In the genomic region with DNA sequence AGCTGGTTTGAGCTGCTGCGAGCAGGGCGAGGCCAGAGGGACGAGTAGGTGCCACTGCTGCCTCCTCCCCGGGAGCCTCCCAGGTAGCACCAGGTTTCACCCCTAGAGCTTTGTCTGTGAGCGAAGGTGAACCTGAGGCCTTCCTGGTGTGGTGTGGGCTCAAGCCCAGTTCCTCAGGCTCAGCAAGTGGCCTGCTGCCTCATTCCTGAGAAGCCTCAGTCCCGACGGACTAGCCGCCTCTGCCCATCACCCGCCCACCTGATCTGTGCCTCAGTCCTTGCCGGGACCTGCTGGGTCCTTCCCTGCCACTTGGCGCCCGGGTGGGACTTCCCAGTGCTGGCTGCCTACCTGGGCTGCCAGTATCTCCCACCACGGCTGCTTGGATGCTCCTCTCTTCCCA, we compare ENCODE assay signal across 1 cellular context.
TF ChIP-seq lines count a peak whose summit lies in the region.

No MANE protein-coding gene starts in this region.

TF ChIP-seq in HepG2, 621 proteins besides CTCF, POLR2A, EP300 and RAD21:
- TF ChIP-seq FOXK2 (IDR thresholded peaks at IDR 0.05) (no peak), HIVEP1 (CRISPR knock-in tag; IDR thresholded peaks at IDR 0.05) (no peak), ZNF441 (CRISPR knock-in tag; IDR thresholded peaks at IDR 0.05; ENCODE audit: borderline replicate concordance) (no peak), NFYB (CRISPR knock-in tag; IDR thresholded peaks at IDR 0.05) (no peak), HNF4A (CRISPR knock-in tag; IDR thresholded peaks at IDR 0.05) (no peak), KAT7 (CRISPR knock-in tag; IDR thresholded peaks at IDR 0.05; ENCODE audit: borderline replicate concordance) (no peak), ZNF660 (CRISPR knock-in tag; IDR thresholded peaks at IDR 0.05; ENCODE audit: borderline replicate concordance, low read depth) (no peak), TBX3 (IDR thresholded peaks at IDR 0.05; ENCODE audit: borderline replicate concordance) (no peak), ZNF546 (CRISPR knock-in tag; conservative IDR thresholded peaks at IDR 0.05) (no peak)
- TF ChIP-seq, protein P1, sequence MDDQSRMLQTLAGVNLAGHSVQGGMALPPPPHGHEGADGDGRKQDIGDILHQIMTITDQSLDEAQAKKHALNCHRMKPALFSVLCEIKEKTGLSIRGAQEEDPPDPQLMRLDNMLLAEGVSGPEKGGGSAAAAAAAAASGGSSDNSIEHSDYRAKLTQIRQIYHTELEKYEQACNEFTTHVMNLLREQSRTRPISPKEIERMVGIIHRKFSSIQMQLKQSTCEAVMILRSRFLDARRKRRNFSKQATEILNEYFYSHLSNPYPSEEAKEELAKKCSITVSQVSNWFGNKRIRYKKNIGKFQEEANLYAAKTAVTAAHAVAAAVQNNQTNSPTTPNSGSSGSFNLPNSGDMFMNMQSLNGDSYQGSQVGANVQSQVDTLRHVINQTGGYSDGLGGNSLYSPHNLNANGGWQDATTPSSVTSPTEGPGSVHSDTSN (CRISPR knock-in tag; IDR thresholded peaks at IDR 0.05; ENCODE audit: borderline replicate concordance): no peak
- TF ChIP-seq, protein P2, sequence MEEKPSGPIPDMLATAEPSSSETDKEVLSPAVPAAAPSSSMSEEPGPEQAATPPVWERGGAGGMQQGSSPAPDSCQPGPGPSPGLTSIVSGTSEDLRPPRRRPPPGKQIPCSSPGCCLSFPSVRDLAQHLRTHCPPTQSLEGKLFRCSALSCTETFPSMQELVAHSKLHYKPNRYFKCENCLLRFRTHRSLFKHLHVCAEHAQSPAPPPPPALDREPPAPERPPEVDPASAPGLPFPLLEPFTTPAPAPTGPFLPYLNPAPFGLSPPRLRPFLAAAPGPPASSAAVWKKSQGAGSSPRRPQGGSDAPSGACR (CRISPR knock-in tag; IDR thresholded peaks at IDR 0.05): no peak
- TF ChIP-seq, protein P3, sequence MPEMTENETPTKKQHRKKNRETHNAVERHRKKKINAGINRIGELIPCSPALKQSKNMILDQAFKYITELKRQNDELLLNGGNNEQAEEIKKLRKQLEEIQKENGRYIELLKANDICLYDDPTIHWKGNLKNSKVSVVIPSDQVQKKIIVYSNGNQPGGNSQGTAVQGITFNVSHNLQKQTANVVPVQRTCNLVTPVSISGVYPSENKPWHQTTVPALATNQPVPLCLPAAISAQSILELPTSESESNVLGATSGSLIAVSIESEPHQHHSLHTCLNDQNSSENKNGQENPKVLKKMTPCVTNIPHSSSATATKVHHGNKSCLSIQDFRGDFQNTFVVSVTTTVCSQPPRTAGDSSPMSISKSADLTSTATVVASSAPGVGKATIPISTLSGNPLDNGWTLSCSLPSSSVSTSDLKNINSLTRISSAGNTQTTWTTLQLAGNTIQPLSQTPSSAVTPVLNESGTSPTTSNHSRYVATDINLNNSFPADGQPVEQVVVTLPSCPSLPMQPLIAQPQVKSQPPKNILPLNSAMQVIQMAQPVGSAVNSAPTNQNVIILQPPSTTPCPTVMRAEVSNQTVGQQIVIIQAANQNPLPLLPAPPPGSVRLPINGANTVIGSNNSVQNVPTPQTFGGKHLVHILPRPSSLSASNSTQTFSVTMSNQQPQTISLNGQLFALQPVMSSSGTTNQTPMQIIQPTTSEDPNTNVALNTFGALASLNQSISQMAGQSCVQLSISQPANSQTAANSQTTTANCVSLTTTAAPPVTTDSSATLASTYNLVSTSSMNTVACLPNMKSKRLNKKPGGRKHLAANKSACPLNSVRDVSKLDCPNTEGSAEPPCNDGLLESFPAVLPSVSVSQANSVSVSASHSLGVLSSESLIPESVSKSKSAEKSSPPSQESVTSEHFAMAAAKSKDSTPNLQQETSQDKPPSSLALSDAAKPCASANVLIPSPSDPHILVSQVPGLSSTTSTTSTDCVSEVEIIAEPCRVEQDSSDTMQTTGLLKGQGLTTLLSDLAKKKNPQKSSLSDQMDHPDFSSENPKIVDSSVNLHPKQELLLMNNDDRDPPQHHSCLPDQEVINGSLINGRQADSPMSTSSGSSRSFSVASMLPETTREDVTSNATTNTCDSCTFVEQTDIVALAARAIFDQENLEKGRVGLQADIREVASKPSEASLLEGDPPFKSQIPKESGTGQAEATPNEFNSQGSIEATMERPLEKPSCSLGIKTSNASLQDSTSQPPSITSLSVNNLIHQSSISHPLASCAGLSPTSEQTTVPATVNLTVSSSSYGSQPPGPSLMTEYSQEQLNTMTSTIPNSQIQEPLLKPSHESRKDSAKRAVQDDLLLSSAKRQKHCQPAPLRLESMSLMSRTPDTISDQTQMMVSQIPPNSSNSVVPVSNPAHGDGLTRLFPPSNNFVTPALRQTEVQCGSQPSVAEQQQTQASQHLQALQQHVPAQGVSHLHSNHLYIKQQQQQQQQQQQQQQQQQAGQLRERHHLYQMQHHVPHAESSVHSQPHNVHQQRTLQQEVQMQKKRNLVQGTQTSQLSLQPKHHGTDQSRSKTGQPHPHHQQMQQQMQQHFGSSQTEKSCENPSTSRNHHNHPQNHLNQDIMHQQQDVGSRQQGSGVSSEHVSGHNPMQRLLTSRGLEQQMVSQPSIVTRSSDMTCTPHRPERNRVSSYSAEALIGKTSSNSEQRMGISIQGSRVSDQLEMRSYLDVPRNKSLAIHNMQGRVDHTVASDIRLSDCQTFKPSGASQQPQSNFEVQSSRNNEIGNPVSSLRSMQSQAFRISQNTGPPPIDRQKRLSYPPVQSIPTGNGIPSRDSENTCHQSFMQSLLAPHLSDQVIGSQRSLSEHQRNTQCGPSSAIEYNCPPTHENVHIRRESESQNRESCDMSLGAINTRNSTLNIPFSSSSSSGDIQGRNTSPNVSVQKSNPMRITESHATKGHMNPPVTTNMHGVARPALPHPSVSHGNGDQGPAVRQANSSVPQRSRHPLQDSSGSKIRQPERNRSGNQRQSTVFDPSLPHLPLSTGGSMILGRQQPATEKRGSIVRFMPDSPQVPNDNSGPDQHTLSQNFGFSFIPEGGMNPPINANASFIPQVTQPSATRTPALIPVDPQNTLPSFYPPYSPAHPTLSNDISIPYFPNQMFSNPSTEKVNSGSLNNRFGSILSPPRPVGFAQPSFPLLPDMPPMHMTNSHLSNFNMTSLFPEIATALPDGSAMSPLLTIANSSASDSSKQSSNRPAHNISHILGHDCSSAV (CRISPR knock-in tag; IDR thresholded peaks at IDR 0.05; ENCODE audit: borderline replicate concordance): no peak
- TF ChIP-seq, protein P4, sequence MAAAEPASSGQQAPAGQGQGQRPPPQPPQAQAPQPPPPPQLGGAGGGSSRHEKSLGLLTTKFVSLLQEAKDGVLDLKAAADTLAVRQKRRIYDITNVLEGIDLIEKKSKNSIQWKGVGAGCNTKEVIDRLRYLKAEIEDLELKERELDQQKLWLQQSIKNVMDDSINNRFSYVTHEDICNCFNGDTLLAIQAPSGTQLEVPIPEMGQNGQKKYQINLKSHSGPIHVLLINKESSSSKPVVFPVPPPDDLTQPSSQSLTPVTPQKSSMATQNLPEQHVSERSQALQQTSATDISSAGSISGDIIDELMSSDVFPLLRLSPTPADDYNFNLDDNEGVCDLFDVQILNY (CRISPR knock-in tag; conservative IDR thresholded peaks at IDR 0.05): no peak
- TF ChIP-seq, protein P5, sequence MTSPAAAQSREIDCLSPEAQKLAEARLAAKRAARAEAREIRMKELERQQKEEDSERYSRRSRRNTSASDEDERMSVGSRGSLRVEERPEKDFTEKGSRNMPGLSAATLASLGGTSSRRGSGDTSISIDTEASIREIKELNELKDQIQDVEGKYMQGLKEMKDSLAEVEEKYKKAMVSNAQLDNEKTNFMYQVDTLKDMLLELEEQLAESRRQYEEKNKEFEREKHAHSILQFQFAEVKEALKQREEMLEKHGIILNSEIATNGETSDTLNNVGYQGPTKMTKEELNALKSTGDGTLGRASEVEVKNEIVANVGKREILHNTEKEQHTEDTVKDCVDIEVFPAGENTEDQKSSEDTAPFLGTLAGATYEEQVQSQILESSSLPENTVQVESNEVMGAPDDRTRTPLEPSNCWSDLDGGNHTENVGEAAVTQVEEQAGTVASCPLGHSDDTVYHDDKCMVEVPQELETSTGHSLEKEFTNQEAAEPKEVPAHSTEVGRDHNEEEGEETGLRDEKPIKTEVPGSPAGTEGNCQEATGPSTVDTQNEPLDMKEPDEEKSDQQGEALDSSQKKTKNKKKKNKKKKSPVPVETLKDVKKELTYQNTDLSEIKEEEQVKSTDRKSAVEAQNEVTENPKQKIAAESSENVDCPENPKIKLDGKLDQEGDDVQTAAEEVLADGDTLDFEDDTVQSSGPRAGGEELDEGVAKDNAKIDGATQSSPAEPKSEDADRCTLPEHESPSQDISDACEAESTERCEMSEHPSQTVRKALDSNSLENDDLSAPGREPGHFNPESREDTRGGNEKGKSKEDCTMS (CRISPR knock-in tag; conservative IDR thresholded peaks at IDR 0.05): no peak
- TF ChIP-seq, protein P6, sequence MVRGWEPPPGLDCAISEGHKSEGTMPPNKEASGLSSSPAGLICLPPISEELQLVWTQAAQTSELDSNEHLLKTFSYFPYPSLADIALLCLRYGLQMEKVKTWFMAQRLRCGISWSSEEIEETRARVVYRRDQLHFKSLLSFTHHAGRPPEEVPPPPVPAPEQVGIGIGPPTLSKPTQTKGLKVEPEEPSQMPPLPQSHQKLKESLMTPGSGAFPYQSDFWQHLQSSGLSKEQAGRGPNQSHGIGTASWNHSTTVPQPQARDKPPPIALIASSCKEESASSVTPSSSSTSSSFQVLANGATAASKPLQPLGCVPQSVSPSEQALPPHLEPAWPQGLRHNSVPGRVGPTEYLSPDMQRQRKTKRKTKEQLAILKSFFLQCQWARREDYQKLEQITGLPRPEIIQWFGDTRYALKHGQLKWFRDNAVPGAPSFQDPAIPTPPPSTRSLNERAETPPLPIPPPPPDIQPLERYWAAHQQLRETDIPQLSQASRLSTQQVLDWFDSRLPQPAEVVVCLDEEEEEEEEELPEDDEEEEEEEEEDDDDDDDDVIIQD (CRISPR knock-in tag; IDR thresholded peaks at IDR 0.05; ENCODE audit: low read depth): no peak
- TF ChIP-seq, protein P7, sequence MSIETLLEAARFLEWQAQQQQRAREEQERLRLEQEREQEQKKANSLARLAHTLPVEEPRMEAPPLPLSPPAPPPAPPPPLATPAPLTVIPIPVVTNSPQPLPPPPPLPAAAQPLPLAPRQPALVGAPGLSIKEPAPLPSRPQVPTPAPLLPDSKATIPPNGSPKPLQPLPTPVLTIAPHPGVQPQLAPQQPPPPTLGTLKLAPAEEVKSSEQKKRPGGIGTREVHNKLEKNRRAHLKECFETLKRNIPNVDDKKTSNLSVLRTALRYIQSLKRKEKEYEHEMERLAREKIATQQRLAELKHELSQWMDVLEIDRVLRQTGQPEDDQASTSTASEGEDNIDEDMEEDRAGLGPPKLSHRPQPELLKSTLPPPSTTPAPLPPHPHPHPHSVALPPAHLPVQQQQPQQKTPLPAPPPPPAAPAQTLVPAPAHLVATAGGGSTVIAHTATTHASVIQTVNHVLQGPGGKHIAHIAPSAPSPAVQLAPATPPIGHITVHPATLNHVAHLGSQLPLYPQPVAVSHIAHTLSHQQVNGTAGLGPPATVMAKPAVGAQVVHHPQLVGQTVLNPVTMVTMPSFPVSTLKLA (IDR thresholded peaks at IDR 0.05): no peak
- TF ChIP-seq, protein P8, sequence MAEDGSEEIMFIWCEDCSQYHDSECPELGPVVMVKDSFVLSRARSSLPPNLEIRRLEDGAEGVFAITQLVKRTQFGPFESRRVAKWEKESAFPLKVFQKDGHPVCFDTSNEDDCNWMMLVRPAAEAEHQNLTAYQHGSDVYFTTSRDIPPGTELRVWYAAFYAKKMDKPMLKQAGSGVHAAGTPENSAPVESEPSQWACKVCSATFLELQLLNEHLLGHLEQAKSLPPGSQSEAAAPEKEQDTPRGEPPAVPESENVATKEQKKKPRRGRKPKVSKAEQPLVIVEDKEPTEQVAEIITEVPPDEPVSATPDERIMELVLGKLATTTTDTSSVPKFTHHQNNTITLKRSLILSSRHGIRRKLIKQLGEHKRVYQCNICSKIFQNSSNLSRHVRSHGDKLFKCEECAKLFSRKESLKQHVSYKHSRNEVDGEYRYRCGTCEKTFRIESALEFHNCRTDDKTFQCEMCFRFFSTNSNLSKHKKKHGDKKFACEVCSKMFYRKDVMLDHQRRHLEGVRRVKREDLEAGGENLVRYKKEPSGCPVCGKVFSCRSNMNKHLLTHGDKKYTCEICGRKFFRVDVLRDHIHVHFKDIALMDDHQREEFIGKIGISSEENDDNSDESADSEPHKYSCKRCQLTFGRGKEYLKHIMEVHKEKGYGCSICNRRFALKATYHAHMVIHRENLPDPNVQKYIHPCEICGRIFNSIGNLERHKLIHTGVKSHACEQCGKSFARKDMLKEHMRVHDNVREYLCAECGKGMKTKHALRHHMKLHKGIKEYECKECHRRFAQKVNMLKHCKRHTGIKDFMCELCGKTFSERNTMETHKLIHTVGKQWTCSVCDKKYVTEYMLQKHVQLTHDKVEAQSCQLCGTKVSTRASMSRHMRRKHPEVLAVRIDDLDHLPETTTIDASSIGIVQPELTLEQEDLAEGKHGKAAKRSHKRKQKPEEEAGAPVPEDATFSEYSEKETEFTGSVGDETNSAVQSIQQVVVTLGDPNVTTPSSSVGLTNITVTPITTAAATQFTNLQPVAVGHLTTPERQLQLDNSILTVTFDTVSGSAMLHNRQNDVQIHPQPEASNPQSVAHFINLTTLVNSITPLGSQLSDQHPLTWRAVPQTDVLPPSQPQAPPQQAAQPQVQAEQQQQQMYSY (CRISPR knock-in tag; IDR thresholded peaks at IDR 0.05): no peak
TF ChIP-seq in HepG2: peak in this region for 0.
